Comparison of ENCODE assay signal across 1 cellular context in the genomic region with DNA sequence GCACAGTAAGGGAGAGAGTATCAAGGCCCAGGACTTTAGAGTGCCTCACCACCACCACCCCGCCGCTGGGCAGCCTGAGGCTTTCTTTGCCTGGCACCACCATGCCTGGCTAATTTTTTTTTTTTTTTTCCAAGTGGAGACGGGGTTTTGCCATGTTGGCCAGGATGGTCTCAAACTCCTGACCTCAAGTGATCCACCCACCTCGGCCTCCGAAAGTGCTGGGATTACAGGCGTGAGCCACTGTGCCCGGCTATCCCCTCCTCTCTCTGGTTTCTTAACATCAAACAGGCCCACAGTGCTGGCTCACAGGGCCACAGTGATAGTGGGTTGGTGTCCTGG.
TF ChIP-seq lines count a peak whose summit lies in the region.

No MANE protein-coding gene starts in this region.

TF ChIP-seq in K562, 482 proteins besides CTCF, POLR2A, EP300 and RAD21:
- TF ChIP-seq, protein P1, sequence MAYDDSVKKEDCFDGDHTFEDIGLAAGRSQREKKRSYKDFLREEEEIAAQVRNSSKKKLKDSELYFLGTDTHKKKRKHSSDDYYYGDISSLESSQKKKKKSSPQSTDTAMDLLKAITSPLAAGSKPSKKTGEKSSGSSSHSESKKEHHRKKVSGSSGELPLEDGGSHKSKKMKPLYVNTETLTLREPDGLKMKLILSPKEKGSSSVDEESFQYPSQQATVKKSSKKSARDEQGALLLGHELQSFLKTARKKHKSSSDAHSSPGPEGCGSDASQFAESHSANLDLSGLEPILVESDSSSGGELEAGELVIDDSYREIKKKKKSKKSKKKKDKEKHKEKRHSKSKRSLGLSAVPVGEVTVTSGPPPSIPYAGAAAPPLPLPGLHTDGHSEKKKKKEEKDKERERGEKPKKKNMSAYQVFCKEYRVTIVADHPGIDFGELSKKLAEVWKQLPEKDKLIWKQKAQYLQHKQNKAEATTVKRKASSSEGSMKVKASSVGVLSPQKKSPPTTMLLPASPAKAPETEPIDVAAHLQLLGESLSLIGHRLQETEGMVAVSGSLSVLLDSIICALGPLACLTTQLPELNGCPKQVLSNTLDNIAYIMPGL (CRISPR knock-in tag; IDR thresholded peaks at IDR 0.05) = 0 out of 2 replicates have a peak, but pooled peaks have one; percentile 39
- peak; percentile 32 for TF ChIP-seq RBBP5 (IDR thresholded peaks at IDR 0.05; ENCODE audit: borderline replicate concordance, insufficient read depth, low read length, poor library complexity, severe bottlenecking)
- TF ChIP-seq HMGN3 (IDR thresholded peaks at IDR 0.05; ENCODE audit: borderline replicate concordance, extremely low read depth, insufficient read length, low read depth, low read length) = peak; percentile 20
- TF ChIP-seq MED1 (CRISPR knock-in tag; IDR thresholded peaks at IDR 0.05; ENCODE audit: borderline replicate concordance) = 0 out of 2 replicates have a peak, but pooled peaks have one; percentile 38
